Comparison of ENCODE assay signal across 23 cellular contexts in the genomic region with DNA sequence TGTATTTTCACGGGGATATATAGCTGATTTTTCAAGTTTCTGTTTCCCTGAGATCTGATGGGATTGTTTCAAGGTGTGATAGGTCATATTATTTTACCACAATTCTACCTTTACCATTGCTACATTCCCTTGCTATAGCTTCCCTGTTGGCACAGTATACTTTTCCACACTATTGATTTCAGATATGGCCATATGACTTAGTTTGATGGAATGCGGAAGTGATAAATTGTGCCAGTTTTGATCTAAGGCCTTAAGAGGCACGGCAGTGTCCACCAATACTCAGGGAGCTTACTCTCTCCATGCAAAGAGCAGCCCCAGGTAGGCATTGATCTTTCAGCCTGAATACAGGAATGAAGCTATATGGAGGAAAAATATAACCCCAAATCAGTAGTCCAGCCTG.
"Had no signal": no experiment of that assay in that cellular context is flagged by ENCODE, and none has a peak within 500 bp of the region (broad histone marks: within the 10 kb centered on the region; RNA-seq: fewer than 3 reads in every experiment).

No MANE protein-coding gene starts in this region.

- DNase-seq: activated B cell treated with CpG ODN at 0.5 μM for 24 hours; activated CD4-positive, alpha-beta T cell treated with anti-CD3 and anti-CD28 coated beads, Interleukin-2, amount 50 U/mL, for 1 hour; activated CD8-positive, alpha-beta T cell treated with anti-CD3 and anti-CD28 coated beads for 36 hours; activated gamma-delta T cell treated with Interleukin-2 at 50 U/mL for 16 hours; activated naive CD4-positive, alpha-beta T cell treated with anti-CD3 and anti-CD28 coated beads, Interleukin-2, amount 50 U/mL, for 16 hours; activated T-cell treated with anti-CD3 and anti-CD28 coated beads, Interleukin-2, amount 50 U/mL, for 4 hours; amniotic stem cell; effector CD8-positive, alpha-beta T cell; gastrocnemius medialis; glutamatergic neuron; kidney; midbrain; naive thymus-derived CD8-positive, alpha-beta T cell; nucleus accumbens; right cardiac atrium; stimulated activated CD4-positive, alpha-beta T cell treated with anti-CD3 and anti-CD28 coated beads, Interleukin-2, amount 100 ng/mL, for 48 hours; stimulated activated naive CD4-positive, alpha-beta T cell treated with Interleukin-2 at 50 U/mL for 16 hours; trophoblast cell had no signal

- H3K79me2 ChIP-seq: hepatocyte, parathyroid adenoma had no signal

- H3K9ac ChIP-seq: parathyroid adenoma had no signal

- H2AFZ ChIP-seq: hepatocyte, parathyroid adenoma had no signal

- H3K4me1 ChIP-seq: gastrocnemius medialis, parathyroid adenoma had no signal

- H3K27me3 ChIP-seq: gastrocnemius medialis, hepatocyte had no signal

- H3K4me3 ChIP-seq: gastrocnemius medialis, hepatocyte, thoracic aorta had no signal

- H3K27ac ChIP-seq: epithelial cell of prostate, gastrocnemius medialis, hepatocyte, parathyroid adenoma, thoracic aorta had no signal

- H3K36me3 ChIP-seq: gastrocnemius medialis, thoracic aorta had no signal

- ATAC-seq: activated CD8-positive, alpha-beta T cell treated with anti-CD3 and anti-CD28 coated beads for 36 hours; activated T-cell treated with anti-CD3 and anti-CD28 coated beads, Interleukin-2, amount 50 U/mL, for 4 hours; activated T-helper 17 cell treated with anti-CD3 and anti-CD28 coated beads, Interleukin-2, amount 50 U/mL, for 72 hours; gastrocnemius medialis; naive thymus-derived CD8-positive, alpha-beta T cell; right cardiac atrium had no signal

- H3K9me3 ChIP-seq: gastrocnemius medialis, thoracic aorta had no signal

- H3K4me2 ChIP-seq: hepatocyte had no signal
